8 cellular contexts compared by ENCODE assay signal in genomic region chr5:69331528-69332445, GRCh38. TPM values are rescaled to one million over a fixed set of nuclear protein-coding genes. Genes with fewer than 3 reads are reported as not detected.
DNase-seq lines count a peak whose midpoint lies in the region; ATAC-seq and TF ChIP-seq lines count a peak whose summit lies in the region.

No MANE protein-coding gene starts in this region.

- H3K27me3 Mint-ChIP-seq in dendritic cell treated with granulocyte-macrophage colony-stimulating factor and Interleukin-4, amounts not matched to agents 40 ng/mL and 50 ng/mL, for 4 days: no peaks in the 10 kb centered on the region
- H3K27me3 Mint-ChIP-seq in naive thymus-derived CD8-positive, alpha-beta T cell: no peaks in the 10 kb centered on the region

- H3K36me3 Mint-ChIP-seq in dendritic cell treated with granulocyte-macrophage colony-stimulating factor and Interleukin-4, amounts not matched to agents 40 ng/mL and 50 ng/mL, for 4 days (ENCODE audit: low read depth): peaks cover 6% of the 10 kb centered on the region
- peaks cover 0 to 4% (median 2%) of the 10 kb centered on the region in 3 donors for H3K36me3 Mint-ChIP-seq in naive thymus-derived CD8-positive, alpha-beta T cell

- DNase-seq in GM13976 (ENCODE audit: low spot score) (peak; percentile 39), NOMO-1 (lab: John Stamatoyannopoulos, UW; ENCODE audit: unreplicated experiment in 2 of 2) (peak; percentile 19 to 60), NCI-H2107 (lab: John Stamatoyannopoulos, UW) (no peak), NCI-H2081 (lab: John Stamatoyannopoulos, UW) (no peak), GM10248 (ENCODE audit: extremely low spot score) (no peak), mesenteric fat pad (ENCODE audit: low spot score) (no peak)
- DNase-seq in naive thymus-derived CD8-positive, alpha-beta T cell: no peak

- in situ Hi-C loops in GM13976 (cut with MboI; ENCODE audit: low sequenced_read_pairs, unreplicated experiment): no loop called here

- peak overlapping the region; percentile 93 for H3K27ac Mint-ChIP-seq in dendritic cell treated with granulocyte-macrophage colony-stimulating factor and Interleukin-4, amounts not matched to agents 40 ng/mL and 50 ng/mL, for 4 days
- peak overlapping the region; percentile 96 to 100 (median 99) for H3K27ac Mint-ChIP-seq in naive thymus-derived CD8-positive, alpha-beta T cell

- POLR2A ChIA-PET in naive thymus-derived CD8-positive, alpha-beta T cell (lab: Charles Lee): interaction anchor here (1.1 to 1.7 kb wide), 7 partner anchors 37 to 288 kb away, joined by 3 to 8 read pairs (median 5); partner anchors contain the start of genes AK6, CDK7, CENPH and RAD17
- POLR2A ChIA-PET in GM10248 (lab: Yijun Ruan, JAX): no interaction called here

- peak overlapping the region; percentile 95 for H3K4me3 Mint-ChIP-seq in dendritic cell treated with granulocyte-macrophage colony-stimulating factor and Interleukin-4, amounts not matched to agents 40 ng/mL and 50 ng/mL, for 4 days
- H3K4me3 Mint-ChIP-seq in naive thymus-derived CD8-positive, alpha-beta T cell: peak overlapping the region; percentile 87 to 98 (median 94)

- intact Hi-C loops in dendritic cell treated with granulocyte-macrophage colony-stimulating factor and Interleukin-4, amounts not matched to agents 40 ng/mL and 50 ng/mL, for 4 days (cut with micrococcal nuclease): loop anchor here (2.0 to 10.0 kb wide), 3 partner anchors 57 to 289 kb away; a partner anchor contains a TSS

- H3K9me3 Mint-ChIP-seq in dendritic cell treated with granulocyte-macrophage colony-stimulating factor and Interleukin-4, amounts not matched to agents 40 ng/mL and 50 ng/mL, for 4 days: no peaks in the 10 kb centered on the region
- H3K9me3 Mint-ChIP-seq in naive thymus-derived CD8-positive, alpha-beta T cell: peaks cover 0 to 3% (median 0%) of the 10 kb centered on the region in 9 donors

- no peak for ATAC-seq in naive thymus-derived CD8-positive, alpha-beta T cell

- no peak for TF ChIP-seq CTCF in GM13976 (IDR thresholded peaks at IDR 0.05; ENCODE audit: borderline replicate concordance, control extremely low read depth, extremely low read depth, insufficient read depth, missing control alignments)
- TF ChIP-seq CTCF in GM10248 (IDR thresholded peaks at IDR 0.05; ENCODE audit: control extremely low read depth, extremely low read depth, low read depth, missing control alignments): no peak

- CTCF ChIA-PET in GM10248 (lab: Yijun Ruan, JAX): interaction anchor here (1.1 to 1.5 kb wide), 2 partner anchors 26 to 238 kb away, joined by 3 to 8 read pairs; partner anchors contain the start of gene SLC30A5

- H3K4me1 Mint-ChIP-seq in dendritic cell treated with granulocyte-macrophage colony-stimulating factor and Interleukin-4, amounts not matched to agents 40 ng/mL and 50 ng/mL, for 4 days (ENCODE audit: low read depth): peaks cover 16% of the 10 kb centered on the region
- peaks cover 15 to 26% (median 21%) of the 10 kb centered on the region in 4 donors for H3K4me1 Mint-ChIP-seq in naive thymus-derived CD8-positive, alpha-beta T cell

RNA-seq across cellular contexts. Expression of gene CCDC125, which starts 0.8 kb away (rescaled TPM):
- total RNA-seq in naive thymus-derived CD8-positive, alpha-beta T cell: 1 to 10 TPM; 9.3 to 9.4 TPM
- 1 to 10 TPM; 1.7 to 6.7 (median 2.6) TPM for polyA plus RNA-seq in naive thymus-derived CD8-positive, alpha-beta T cell
- total RNA-seq in mesenteric fat pad: 8.2 TPM

RNA-seq across cellular contexts. Expression of gene AK6, which starts 37.5 kb away (rescaled TPM):
- total RNA-seq in naive thymus-derived CD8-positive, alpha-beta T cell: 10 to 100 TPM; 25.8 to 27.3 TPM
- 10 to 100 TPM; 64.6 to 77.0 (median 71.6) TPM for polyA plus RNA-seq in naive thymus-derived CD8-positive, alpha-beta T cell
- 44.9 TPM for total RNA-seq in mesenteric fat pad

RNA-seq across cellular contexts. Expression of gene TAF9, which starts 37.5 kb away (rescaled TPM):
- 10 to 100 TPM; 61.8 to 66.4 TPM for total RNA-seq in naive thymus-derived CD8-positive, alpha-beta T cell
- polyA plus RNA-seq in naive thymus-derived CD8-positive, alpha-beta T cell: 100 to 1,000 TPM; 111 to 113 (median 113) TPM
- 62.1 TPM for total RNA-seq in mesenteric fat pad

RNA-seq across cellular contexts. Expression of gene RAD17, which starts 37.8 kb away (rescaled TPM):
- 10 to 100 TPM; 36.6 to 38.5 TPM for total RNA-seq in naive thymus-derived CD8-positive, alpha-beta T cell
- 10 to 100 TPM; 15.6 to 25.5 (median 18.4) TPM for polyA plus RNA-seq in naive thymus-derived CD8-positive, alpha-beta T cell
- 18.4 TPM for total RNA-seq in mesenteric fat pad

Comparison
In these comparisons a context has a peak if more than half of its experiments do, and no peak if none do; other contexts are left out.
1. DNase-seq: peak in GM13976 (single experiment) and NOMO-1 (2 of 2); none in naive thymus-derived CD8-positive, alpha-beta T cell (0 of 10), NCI-H2107 (single experiment), NCI-H2081 (0 of 2), GM10248 (single experiment) and mesenteric fat pad (single experiment).